ENCODE assay signal across 8 cellular contexts in the genomic region with DNA sequence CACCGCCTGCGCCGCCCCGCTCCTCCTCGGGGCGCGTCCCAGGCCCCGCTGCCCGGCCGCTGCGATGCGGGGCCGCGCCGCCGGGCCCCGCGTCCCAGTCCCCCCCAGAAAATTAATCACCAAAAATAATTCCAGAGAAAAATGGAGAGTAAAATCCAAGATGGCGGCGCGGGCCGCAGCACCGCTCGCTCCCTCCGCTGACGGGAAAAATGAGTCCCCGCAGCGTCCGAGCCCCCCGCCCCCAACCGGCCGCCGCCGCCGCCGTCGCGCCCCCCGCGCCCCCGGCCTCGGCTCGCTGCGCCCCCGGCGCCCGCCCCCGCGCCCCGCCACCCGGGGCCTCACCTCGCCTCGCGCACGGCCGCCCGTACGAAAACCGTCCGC. TPM values are rescaled to one million over a fixed set of nuclear protein-coding genes. Genes with fewer than 3 reads are reported as not detected.
DNase-seq lines count a peak whose midpoint lies in the region; ATAC-seq, FAIRE-seq and TF ChIP-seq lines count a peak whose summit lies in the region.

A gene (minus strand): TSS at position 162 of the 381 bp plus-strand sequence. CDS start 23,220 bp downstream, outside the sequence.

- H3K9me3 ChIP-seq in A673 (ENCODE audit: low read depth, low read length, poor library complexity, severe bottlenecking) (no peaks in the 10 kb centered on the region), endothelial cell of umbilical vein (replicated peaks; ENCODE audit: control insufficient read depth, insufficient read depth, low read length) (no peaks in the 10 kb centered on the region), muscle layer of colon (ENCODE audit: low read length) (no peaks in the 10 kb centered on the region)

- BruUV-seq in A673 (replicated peaks; lab: Mats Ljungman, UMichigan) (no TSS peak), endothelial cell of umbilical vein (replicated peaks; lab: Mats Ljungman, UMichigan) (no TSS peak)

- dilution Hi-C loops in endothelial cell of umbilical vein (cut with MboI; ENCODE audit: extremely low pct_ligation_motif_present, low sequenced_read_pairs) = no loop called here

- no peak for TF ChIP-seq CTCF in A673 (conservative IDR thresholded peaks at IDR 0.05; ENCODE audit: low read depth, low read length)
- TF ChIP-seq CTCF in KMS-11 (conservative IDR thresholded peaks at IDR 0.05; ENCODE audit: low read depth, low read length) = no peak
- TF ChIP-seq CTCF in endothelial cell of umbilical vein (IDR thresholded peaks at IDR 0.05; ENCODE audit: extremely low read depth in 1 of 2, insufficient read depth in 1 of 2, low read depth in 1 of 2, low read length in 2 of 2) = no peak

- intact Hi-C loops in A673 (cut with micrococcal nuclease; ENCODE audit: unreplicated experiment) = no loop called here
- intact Hi-C loops in endothelial cell of umbilical vein (cut with micrococcal nuclease) = no loop called here

- H3K27ac ChIP-seq in A673 (ENCODE audit: low read depth, low read length, poor library complexity, severe bottlenecking) (peak within 1 kb of the TSS; percentile 99), KMS-11 (peak within 1 kb of the TSS; percentile 90), endothelial cell of umbilical vein (ENCODE audit: insufficient read depth, low read depth, low read length) (peak within 1 kb of the TSS; percentile 88), muscle layer of colon (ENCODE audit: low read depth, low read length) (peak within 1 kb of the TSS; percentile 98)

- TF ChIP-seq POLR2A in endothelial cell of umbilical vein (IDR thresholded peaks at IDR 0.05; ENCODE audit: low read depth, low read length) = no peak
- TF ChIP-seq POLR2A in GM12891 (IDR thresholded peaks at IDR 0.05; ENCODE audit: low read depth, low read length) = no peak

- H3K9ac ChIP-seq in KMS-11 (peak within 1 kb of the TSS; percentile 93), endothelial cell of umbilical vein (replicated peaks; ENCODE audit: extremely low read depth, insufficient read depth, low read length) (peak within 1 kb of the TSS; percentile 94), muscle layer of colon (ENCODE audit: low read length) (peak within 1 kb of the TSS; percentile 61)

- POLR2A ChIA-PET in A673 (lab: Charles Lee; ENCODE audit: low non-redundant PET) (no interaction called here), endothelial cell of umbilical vein (lab: Charles Lee) (no interaction called here)

- H3K9me3 Mint-ChIP-seq in stimulated activated naive CD8-positive, alpha-beta T cell treated with anti-CD3 and anti-CD28 coated beads, Interleukin-15, Interleukin-2, amounts not matched to agents 100 ng/mL and 50 ng/mL, for 24 hours = no peaks in the 10 kb centered on the region

- H3K36me3 Mint-ChIP-seq in stimulated activated naive CD8-positive, alpha-beta T cell treated with anti-CD3 and anti-CD28 coated beads, Interleukin-15, Interleukin-2, amounts not matched to agents 100 ng/mL and 50 ng/mL, for 24 hours (ENCODE audit: low read depth) = no peaks in the 10 kb centered on the region

- H3K4me1 ChIP-seq in A673 (ENCODE audit: insufficient read depth, low read length, poor library complexity, severe bottlenecking) = peaks cover 28% of the 10 kb centered on the region
- H3K4me1 ChIP-seq in KMS-11 (ENCODE audit: low read depth, poor library complexity, severe bottlenecking) = peaks cover 34% of the 10 kb centered on the region
- peaks cover 17% of the 10 kb centered on the region for H3K4me1 ChIP-seq in endothelial cell of umbilical vein (ENCODE audit: control insufficient read depth, extremely low read depth, insufficient read depth, low read length)
- H3K4me1 ChIP-seq in muscle layer of colon (ENCODE audit: insufficient read depth, low read length) = peaks cover 37% of the 10 kb centered on the region

- peak within 1 kb of the TSS; percentile 85 for H3K27ac Mint-ChIP-seq in stimulated activated naive CD8-positive, alpha-beta T cell treated with anti-CD3 and anti-CD28 coated beads, Interleukin-15, Interleukin-2, amounts not matched to agents 100 ng/mL and 50 ng/mL, for 24 hours

- no peaks in the 10 kb centered on the region for H3K9me1 ChIP-seq in endothelial cell of umbilical vein (replicated peaks; ENCODE audit: control insufficient read depth, extremely low read depth, insufficient read depth, low read length)

- peaks cover 14% of the 10 kb centered on the region for H3K27me3 Mint-ChIP-seq in stimulated activated naive CD8-positive, alpha-beta T cell treated with anti-CD3 and anti-CD28 coated beads, Interleukin-15, Interleukin-2, amounts not matched to agents 100 ng/mL and 50 ng/mL, for 24 hours

- H3K79me2 ChIP-seq in KMS-11 (ENCODE audit: insufficient read depth, low read depth) (peaks cover 36% of the 10 kb centered on the region), endothelial cell of umbilical vein (ENCODE audit: control insufficient read depth, insufficient read depth, low read length) (peaks cover 41% of the 10 kb centered on the region)

- H3K4me2 ChIP-seq in KMS-11 = peak within 1 kb of the TSS; percentile 99
- peak within 1 kb of the TSS; percentile 89 for H3K4me2 ChIP-seq in endothelial cell of umbilical vein (ENCODE audit: insufficient read depth, low read length)

- no peak for FAIRE-seq in endothelial cell of umbilical vein (lab: Jason Lieb, UNC)
- FAIRE-seq in GM12891 (lab: Jason Lieb, UNC) = no peak

- peak within 1 kb of the TSS; percentile 87 for H3K4me3 ChIP-seq in A673 (ENCODE audit: low read depth, low read length, poor library complexity, severe bottlenecking)
- no peak within 1 kb of the TSS for H3K4me3 ChIP-seq in KMS-11 (IDR thresholded peaks at IDR 0.05; ENCODE audit: insufficient read depth, low read depth, low read length)
- peak within 1 kb of the TSS; percentile 75 to 91 (median 84) for H3K4me3 ChIP-seq in endothelial cell of umbilical vein (replicated peaks in 1 of 3; ENCODE audit: insufficient read depth in 1 of 3, low read depth in 1 of 3, low read length in 3 of 3)
- peak within 1 kb of the TSS; percentile 86 to 93 for H3K4me3 ChIP-seq in muscle layer of colon (ENCODE audit: low read depth in 1 of 2, low read length in 2 of 2)

- H3K27me3 ChIP-seq in A673 (replicated peaks; ENCODE audit: insufficient read depth, low read depth, low read length, poor library complexity) = no peaks in the 10 kb centered on the region
- H3K27me3 ChIP-seq in KMS-11 (ENCODE audit: insufficient read depth, low read depth) = no peaks in the 10 kb centered on the region
- H3K27me3 ChIP-seq in endothelial cell of umbilical vein (ENCODE audit: control insufficient read depth in 2 of 2, insufficient read depth in 2 of 2, low read length in 2 of 2) = peaks cover 0 to 5% of the 10 kb centered on the region in 2 experiments
- H3K27me3 ChIP-seq in muscle layer of colon (ENCODE audit: control insufficient read depth in 1 of 2, insufficient read depth in 2 of 2, low read length in 2 of 2) = no peaks in the 10 kb centered on the region

- peak within 1 kb of the TSS; percentile 85 for H3K4me3 Mint-ChIP-seq in stimulated activated naive CD8-positive, alpha-beta T cell treated with anti-CD3 and anti-CD28 coated beads, Interleukin-15, Interleukin-2, amounts not matched to agents 100 ng/mL and 50 ng/mL, for 24 hours

- DNase-seq in A673 (ENCODE audit: low spot score) (no peak), endothelial cell of umbilical vein (ENCODE audit: low read depth, low spot score) (no peak), GM12891 (ENCODE audit: insufficient read length, low spot score) (no peak)
- peak; percentile 54 for DNase-seq in activated CD4-positive, alpha-beta T cell treated with anti-CD3 and anti-CD28 coated beads, Interleukin-2, amount 50 U/mL, for 1 hour

- peak; percentile 8 for ATAC-seq in GM19023 (IDR thresholded peaks at IDR 0.05; ENCODE audit: unreplicated experiment)

- H4K20me1 ChIP-seq in KMS-11 (ENCODE audit: insufficient read depth) (peaks cover 15% of the 10 kb centered on the region), endothelial cell of umbilical vein (replicated peaks; ENCODE audit: control insufficient read depth, extremely low read depth, insufficient read depth, low read length) (peaks cover 16% of the 10 kb centered on the region)

- H3K36me3 ChIP-seq in A673 (ENCODE audit: insufficient read depth, low read length, poor library complexity, severe bottlenecking) (no peaks in the 10 kb centered on the region), KMS-11 (ENCODE audit: insufficient read depth) (no peaks in the 10 kb centered on the region), endothelial cell of umbilical vein (ENCODE audit: control insufficient read depth in 2 of 2, extremely low read depth in 1 of 2, insufficient read depth in 2 of 2, low read length in 2 of 2) (no peaks in the 10 kb centered on the region), muscle layer of colon (ENCODE audit: insufficient read depth, low read length) (no peaks in the 10 kb centered on the region)

- H2AFZ ChIP-seq in KMS-11 (ENCODE audit: low read depth) (peak within 1 kb of the TSS; percentile 90), endothelial cell of umbilical vein (ENCODE audit: low read depth, low read length) (peak within 1 kb of the TSS; percentile 86)

- CTCF ChIA-PET in A673 (lab: Charles Lee) (no interaction called here), endothelial cell of umbilical vein (lab: Charles Lee) (interaction anchor here (4.7 kb wide), 1 partner anchor 84 kb away, joined by 37 read pairs; no protein-coding TSS in a partner anchor)

- H3K4me1 Mint-ChIP-seq in stimulated activated naive CD8-positive, alpha-beta T cell treated with anti-CD3 and anti-CD28 coated beads, Interleukin-15, Interleukin-2, amounts not matched to agents 100 ng/mL and 50 ng/mL, for 24 hours (ENCODE audit: low read depth) = peaks cover 52% of the 10 kb centered on the region

TF ChIP-seq in endothelial cell of umbilical vein, 7 proteins besides CTCF, POLR2A, EP300 and RAD21 (continues in another document):
- TF ChIP-seq MYC (IDR thresholded peaks at IDR 0.05; ENCODE audit: low read depth, low read length) = peak; percentile 20

TF ChIP-seq in GM12891, 5 proteins besides CTCF, POLR2A, EP300 and RAD21:
- no peak for TF ChIP-seq SPI1 (IDR thresholded peaks at IDR 0.05; ENCODE audit: low read depth, low read length)
- TF ChIP-seq POLR2AphosphoS5 (IDR thresholded peaks at IDR 0.05; ENCODE audit: low read depth, low read length) = no peak
- TF ChIP-seq POU2F2 (IDR thresholded peaks at IDR 0.05; ENCODE audit: low read depth, low read length) = no peak
- no peak for TF ChIP-seq PAX5 (IDR thresholded peaks at IDR 0.05; ENCODE audit: insufficient read depth, low read length, severe bottlenecking)
- TF ChIP-seq TAF1 (IDR thresholded peaks at IDR 0.05; ENCODE audit: low read depth, low read length) = no peak

RNA-seq across cellular contexts. Expression of the gene that starts here (rescaled TPM):
- total RNA-seq in A673 (2021) (35.1 and 35.4 TPM in 2 replicates), endothelial cell of umbilical vein (35.6 and 36.3 TPM in 2 replicates)
- polyA plus RNA-seq in endothelial cell of umbilical vein = 7.1 and 10.1 TPM in 2 replicates
- 9.8 and 11.0 TPM in 2 replicates for polyA plus RNA-seq in endothelial cell of umbilical vein (2011; cell fraction: cytosol; rRNA removed)
- 36.6 and 46.4 TPM in 2 replicates for polyA plus RNA-seq in endothelial cell of umbilical vein (2011; cell fraction: nucleus; rRNA removed)
- polyA plus RNA-seq in endothelial cell of umbilical vein (2012) = 25.8 and 28.7 TPM in 2 replicates
- polyA minus RNA-seq in endothelial cell of umbilical vein = 16.7 and 23.3 TPM in 2 replicates
- 15.4 TPM for polyA minus RNA-seq in endothelial cell of umbilical vein (2011; cell fraction: cytosol; rRNA and poly(A)+ RNA removed)
- polyA minus RNA-seq in endothelial cell of umbilical vein (2011; cell fraction: nucleus; rRNA and poly(A)+ RNA removed) = 41.8 and 68.3 TPM in 2 replicates
- 14.8 TPM for polyA plus RNA-seq in GM12891 (2012; ENCODE audit: low read depth, missing spikeins)
